In genomic region chr7:22667562-22668239, GRCh38 we compare ENCODE assay signal across 10 cellular contexts. TPM values are rescaled to one million over a fixed set of nuclear protein-coding genes. Genes with fewer than 3 reads are reported as not detected.
DNase-seq lines count a peak whose midpoint lies in the region; ATAC-seq, FAIRE-seq and TF ChIP-seq lines count a peak whose summit lies in the region.
"Had no signal": no experiment of that assay in that cellular context is flagged by ENCODE, and none has a peak within 500 bp of the region (broad histone marks: within the 10 kb centered on the region; RNA-seq: fewer than 3 reads in every experiment).

No MANE protein-coding gene starts in this region.

- peaks cover 19 to 38% of the 10 kb centered on the region in 2 donors for H3K4me1 Mint-ChIP-seq in natural killer cell treated with Interleukin-12 subunit alpha and Interleukin-12 subunit beta and Interleukin-15 and Interleukin-18, amount 100 ng/mL, for 72 hours (ENCODE audit: low read depth in 2 of 2)

- H3K27me3 Mint-ChIP-seq in natural killer cell treated with Interleukin-12 subunit alpha and Interleukin-12 subunit beta and Interleukin-15 and Interleukin-18, amount 100 ng/mL, for 72 hours: peaks cover 5 to 16% of the 10 kb centered on the region in 2 donors

- FAIRE-seq in GM12892 (lab: Jason Lieb, UNC): no peak

- H3K27ac Mint-ChIP-seq in natural killer cell treated with Interleukin-12 subunit alpha and Interleukin-12 subunit beta and Interleukin-15 and Interleukin-18, amount 100 ng/mL, for 72 hours: no peak overlapping the region

- TF ChIP-seq CTCF in esophagus squamous epithelium (IDR thresholded peaks at IDR 0.05): no peak

- DNase-seq in COR-L47 (lab: John Stamatoyannopoulos, UW): peak; percentile 17
- DNase-seq in amniotic epithelial cell (ENCODE audit: low read depth): peak; percentile 81
- DNase-seq in iPS-NIHi11 (ENCODE audit: low spot score): peak; percentile 40
- DNase-seq in NCI-H1092 treated with DMSO at 0.1 percent for 48 hours (lab: John Stamatoyannopoulos, UW): no peak
- no peak for DNase-seq in GM12892 (ENCODE audit: insufficient read length)
- no peak for DNase-seq in natural killer cell treated with Interleukin-12 subunit alpha and Interleukin-12 subunit beta and Interleukin-15 and Interleukin-18, amount 100 ng/mL, for 72 hours (ENCODE audit: low spot score)
- no peak for DNase-seq in esophagus squamous epithelium (lab: John Stamatoyannopoulos, UW)
- DNase-seq: DMS79; stimulated activated CD4-positive, alpha-beta T cell treated with anti-CD3 and anti-CD28 coated beads, Interleukin-2, amount 100 ng/mL, for 48 hours had no signal

- no peak for ATAC-seq in natural killer cell treated with Interleukin-12 subunit alpha and Interleukin-12 subunit beta and Interleukin-15 and Interleukin-18, amount 100 ng/mL, for 72 hours

- no peak for TF ChIP-seq POLR2A in GM12892 (IDR thresholded peaks at IDR 0.05; ENCODE audit: low read depth, low read length)
- no peak for TF ChIP-seq POLR2A in esophagus squamous epithelium (IDR thresholded peaks at IDR 0.05)

- 0 out of 2 replicates have a peak overlapping the region, but pooled peaks have one; percentile 11 for H3K4me3 ChIP-seq in HUES48 (ENCODE audit: low read depth, low read length)
- no peak overlapping the region for H3K4me3 ChIP-seq in esophagus squamous epithelium

- peak overlapping the region; percentile 18; the same call in 1 of the 2 replicates for H3K9ac ChIP-seq in HUES48 (ENCODE audit: low read depth, low read length)

- intact Hi-C loops in esophagus squamous epithelium (cut with DNase I): no loop called here

- H3K4me3 Mint-ChIP-seq in natural killer cell treated with Interleukin-12 subunit alpha and Interleukin-12 subunit beta and Interleukin-15 and Interleukin-18, amount 100 ng/mL, for 72 hours: no peak overlapping the region

- WGBS in esophagus squamous epithelium, 2 donors: 45 to 52% methylated on average over 2 of the region's 2 CpGs

- H3K9me3 ChIP-seq in HUES48 (ENCODE audit: control insufficient read depth, insufficient read depth, low read length) (no peaks in the 10 kb centered on the region), esophagus squamous epithelium (no peaks in the 10 kb centered on the region)

- H3K4me1 ChIP-seq in HUES48 (ENCODE audit: control insufficient read depth, insufficient read depth, low read length): peaks cover 60% of the 10 kb centered on the region
- H3K4me1 ChIP-seq in esophagus squamous epithelium: peaks cover 0 to 22% (median 7%) of the 10 kb centered on the region in 3 donors

- no peaks in the 10 kb centered on the region for H3K36me3 ChIP-seq in HUES48 (ENCODE audit: control insufficient read depth, insufficient read depth, low read length)
- no peaks in the 10 kb centered on the region for H3K36me3 ChIP-seq in esophagus squamous epithelium

- peaks cover 5% of the 10 kb centered on the region for H3K36me3 Mint-ChIP-seq in natural killer cell treated with Interleukin-12 subunit alpha and Interleukin-12 subunit beta and Interleukin-15 and Interleukin-18, amount 100 ng/mL, for 72 hours

- H3K27me3 ChIP-seq in HUES48 (ENCODE audit: control insufficient read depth, insufficient read depth, low read length): no peaks in the 10 kb centered on the region
- H3K27me3 ChIP-seq in esophagus squamous epithelium: no peaks in the 10 kb centered on the region

- H3K27ac ChIP-seq in HUES48 (ENCODE audit: low read depth, low read length) (peak overlapping the region; percentile 92), esophagus squamous epithelium (no peak overlapping the region)

- H3K9me3 Mint-ChIP-seq in natural killer cell treated with Interleukin-12 subunit alpha and Interleukin-12 subunit beta and Interleukin-15 and Interleukin-18, amount 100 ng/mL, for 72 hours: peaks cover 2% of the 10 kb centered on the region

RNA-seq across cellular contexts. Expression of gene IL6, which starts 59.3 kb away (rescaled TPM):
- polyA plus RNA-seq in GM12892 (2012; ENCODE audit: missing spikeins): 0.70 TPM
- 100 to 1,000 TPM; 151 to 253 TPM for total RNA-seq in natural killer cell treated with Interleukin-12 subunit alpha and Interleukin-12 subunit beta and Interleukin-15 and Interleukin-18, amount 100 ng/mL, for 72 hours
- under 1 TPM in 1 of 4 donors, not detected in 3; 0.95 TPM for total RNA-seq in esophagus squamous epithelium

Comparison
In these comparisons a context has a peak if more than half of its experiments do, and no peak if none do; other contexts are left out.
1. DNase-seq: peak in COR-L47 (single experiment), amniotic epithelial cell (single experiment) and iPS-NIHi11 (single experiment); none in NCI-H1092 treated with DMSO at 0.1 percent for 48 hours (single experiment), GM12892 (single experiment), natural killer cell treated with Interleukin-12 subunit alpha and Interleukin-12 subunit beta and Interleukin-15 and Interleukin-18, amount 100 ng/mL, for 72 hours (single experiment) and esophagus squamous epithelium (single experiment).
2. RNA of gene IL6, which starts 59.3 kb away (total RNA-seq): 151 to 253 TPM in natural killer cell treated with Interleukin-12 subunit alpha and Interleukin-12 subunit beta and Interleukin-15 and Interleukin-18, amount 100 ng/mL, for 72 hours; 0.95 TPM in esophagus squamous epithelium; every median in the first group is over 10 times any median in the second.